1 cellular context compared by ENCODE assay signal in genomic region chr19:51258165-51258564, GRCh38.
TF ChIP-seq lines count a peak whose summit lies in the region.

No MANE protein-coding gene starts in this region.

TF ChIP-seq in GM23338, 12 proteins besides CTCF, POLR2A, EP300 and RAD21:
- TF ChIP-seq STAT1 (IDR thresholded peaks at IDR 0.05; ENCODE audit: unreplicated experiment) (no peak), ZNF114 (CRISPR knock-in tag; IDR thresholded peaks at IDR 0.05) (no peak), CREB1 (CRISPR knock-in tag; IDR thresholded peaks at IDR 0.05; ENCODE audit: low read depth) (no peak), EZH2 (IDR thresholded peaks at IDR 0.05; ENCODE audit: low read depth, unreplicated experiment) (no peak), POLR2AphosphoS5 (IDR thresholded peaks at IDR 0.05; ENCODE audit: low read depth) (no peak), REST (IDR thresholded peaks at IDR 0.05; ENCODE audit: unreplicated experiment) (no peak), JUNB (IDR thresholded peaks at IDR 0.05; ENCODE audit: unreplicated experiment) (no peak), NANOG (IDR thresholded peaks at IDR 0.05; ENCODE audit: borderline replicate concordance) (no peak), EZH2phosphoT487 (IDR thresholded peaks at IDR 0.05; ENCODE audit: unreplicated experiment) (no peak), ZNF331 (CRISPR knock-in tag; IDR thresholded peaks at IDR 0.05; ENCODE audit: low read depth) (no peak), ZNF462 (CRISPR knock-in tag; IDR thresholded peaks at IDR 0.05) (no peak)
- TF ChIP-seq, protein P1, sequence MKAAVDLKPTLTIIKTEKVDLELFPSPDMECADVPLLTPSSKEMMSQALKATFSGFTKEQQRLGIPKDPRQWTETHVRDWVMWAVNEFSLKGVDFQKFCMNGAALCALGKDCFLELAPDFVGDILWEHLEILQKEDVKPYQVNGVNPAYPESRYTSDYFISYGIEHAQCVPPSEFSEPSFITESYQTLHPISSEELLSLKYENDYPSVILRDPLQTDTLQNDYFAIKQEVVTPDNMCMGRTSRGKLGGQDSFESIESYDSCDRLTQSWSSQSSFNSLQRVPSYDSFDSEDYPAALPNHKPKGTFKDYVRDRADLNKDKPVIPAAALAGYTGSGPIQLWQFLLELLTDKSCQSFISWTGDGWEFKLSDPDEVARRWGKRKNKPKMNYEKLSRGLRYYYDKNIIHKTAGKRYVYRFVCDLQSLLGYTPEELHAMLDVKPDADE (IDR thresholded peaks at IDR 0.05) = no peak
